8 cellular contexts compared by ENCODE assay signal in the genomic region with DNA sequence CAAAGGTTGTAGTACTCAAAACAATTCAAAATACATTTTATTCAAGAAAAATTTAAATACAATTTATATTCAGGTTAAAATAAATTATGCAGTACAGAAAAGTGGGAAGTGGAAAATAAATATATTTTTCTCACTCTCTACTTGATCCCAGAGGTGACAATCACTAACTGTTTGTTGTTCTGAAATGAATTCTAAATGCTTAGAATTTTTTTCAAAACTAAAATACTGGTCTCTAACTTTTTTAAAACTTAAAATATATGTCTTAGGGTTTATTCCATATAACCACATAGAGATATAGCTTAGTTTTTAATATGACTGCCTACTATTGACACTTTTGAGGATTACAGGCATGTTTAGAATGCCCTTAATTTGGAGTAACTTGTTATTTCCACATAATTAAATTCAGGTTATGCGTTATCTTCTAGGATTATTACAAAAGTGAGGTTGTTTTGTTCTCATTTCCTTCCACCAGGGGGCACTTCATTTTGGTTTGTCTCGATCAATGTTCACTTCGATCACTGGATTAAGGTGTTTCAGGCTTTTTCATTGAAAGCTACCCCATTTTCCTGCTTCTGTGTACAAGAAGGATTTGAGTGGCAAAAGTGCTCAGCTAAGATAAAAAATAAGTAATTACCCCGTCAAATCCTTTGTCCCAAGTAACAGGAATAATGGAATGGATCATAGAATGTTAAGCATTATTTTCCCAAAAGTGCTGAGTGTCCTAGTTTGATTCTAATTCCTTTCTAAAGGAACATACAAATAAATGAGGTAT. TPM values are rescaled to one million over a fixed set of nuclear protein-coding genes. Genes with fewer than 3 reads are reported as not detected.
DNase-seq lines count a peak whose midpoint lies in the region; ATAC-seq lines count a peak whose summit lies in the region.

No MANE protein-coding gene starts in this region.

- peak; percentile 25 for DNase-seq in activated CD4-positive, alpha-beta T cell treated with anti-CD3 and anti-CD28 coated beads for 36 hours
- DNase-seq in activated CD4-positive, alpha-beta T cell treated with anti-CD3 and anti-CD28 coated beads, Interleukin-2, amount 50 U/mL, for 1 hour: no peak
- peak; percentile 53 for DNase-seq in HCEC 1CT
- peak; percentile 66 for DNase-seq in NCI-H1105 treated with DMSO at 0.1 percent for 48 hours (lab: John Stamatoyannopoulos, UW)
- peak; percentile 5 for DNase-seq in activated T-helper 1 cell treated with anti-CD3 and anti-CD28 coated beads, Interleukin-12 subunit alpha, Interleukin-12 subunit beta, Interleukin-2, Interleukin-4 antibody, amounts not matched to agents 30 ng/mL and 10 ng/mL and 1 ng/mL, durations not matched to agents 14 hours and 24 hours and 36 hours (ENCODE audit: low spot score)
- DNase-seq in iPS-NIHi11 (ENCODE audit: low spot score): peak; percentile 16
- peak; percentile 16 for DNase-seq in stimulated activated naive CD8-positive, alpha-beta T cell treated with anti-CD3 and anti-CD28 coated beads, Interleukin-15, Interleukin-2, amounts not matched to agents 100 U/mL and 50 U/mL, for 24 hours
- DNase-seq in activated T-cell treated with anti-CD3 and anti-CD28 coated beads for 4 hours: no peak

- H3K27me3 Mint-ChIP-seq in activated CD4-positive, alpha-beta T cell treated with anti-CD3 and anti-CD28 coated beads for 36 hours: peaks cover 3% of the 10 kb centered on the region
- peaks cover 2% of the 10 kb centered on the region for H3K27me3 Mint-ChIP-seq in activated T-helper 1 cell treated with anti-CD3 and anti-CD28 coated beads, Interleukin-12 subunit alpha, Interleukin-12 subunit beta, Interleukin-2, Interleukin-4 antibody, amounts not matched to agents 30 ng/mL and 10 ng/mL and 1 ng/mL, durations not matched to agents 14 hours and 24 hours and 36 hours (ENCODE audit: insufficient read depth)

- H3K27ac Mint-ChIP-seq in activated CD4-positive, alpha-beta T cell treated with anti-CD3 and anti-CD28 coated beads for 36 hours: no peak overlapping the region
- H3K27ac Mint-ChIP-seq in activated T-helper 1 cell treated with anti-CD3 and anti-CD28 coated beads, Interleukin-12 subunit alpha, Interleukin-12 subunit beta, Interleukin-2, Interleukin-4 antibody, amounts not matched to agents 30 ng/mL and 10 ng/mL and 1 ng/mL, durations not matched to agents 14 hours and 24 hours and 36 hours: no peak overlapping the region

- H3K9me3 Mint-ChIP-seq in activated CD4-positive, alpha-beta T cell treated with anti-CD3 and anti-CD28 coated beads for 36 hours (ENCODE audit: low read depth): peaks cover under 1% of the 10 kb centered on the region
- peaks cover 7% of the 10 kb centered on the region for H3K9me3 Mint-ChIP-seq in activated T-helper 1 cell treated with anti-CD3 and anti-CD28 coated beads, Interleukin-12 subunit alpha, Interleukin-12 subunit beta, Interleukin-2, Interleukin-4 antibody, amounts not matched to agents 30 ng/mL and 10 ng/mL and 1 ng/mL, durations not matched to agents 14 hours and 24 hours and 36 hours

- H3K36me3 Mint-ChIP-seq in activated CD4-positive, alpha-beta T cell treated with anti-CD3 and anti-CD28 coated beads for 36 hours (ENCODE audit: low read depth): no peaks in the 10 kb centered on the region
- no peaks in the 10 kb centered on the region for H3K36me3 Mint-ChIP-seq in activated T-helper 1 cell treated with anti-CD3 and anti-CD28 coated beads, Interleukin-12 subunit alpha, Interleukin-12 subunit beta, Interleukin-2, Interleukin-4 antibody, amounts not matched to agents 30 ng/mL and 10 ng/mL and 1 ng/mL, durations not matched to agents 14 hours and 24 hours and 36 hours (ENCODE audit: low read depth)

- intact Hi-C loops in activated CD4-positive, alpha-beta T cell treated with anti-CD3 and anti-CD28 coated beads for 36 hours (cut with DNase I, micrococcal nuclease): loop anchor here (1.0 to 10.0 kb wide), 8 partner anchors 81 to 1863 kb away; partner anchors contain the start of gene WDR75 (in 1 of the 2)
- intact Hi-C loops in activated T-helper 1 cell treated with anti-CD3 and anti-CD28 coated beads, Interleukin-12 subunit alpha, Interleukin-12 subunit beta, Interleukin-2, Interleukin-4 antibody, amounts not matched to agents 30 ng/mL and 10 ng/mL and 1 ng/mL, durations not matched to agents 14 hours and 24 hours and 36 hours (cut with micrococcal nuclease): loop anchor here (1.0 to 10.0 kb wide), 3 partner anchors 262 to 1863 kb away; partner anchors contain the start of genes WDR75 and ZC3H15

- CTCF ChIA-PET in activated CD4-positive, alpha-beta T cell treated with anti-CD3 and anti-CD28 coated beads for 36 hours (lab: Charles Lee): interaction anchor here (0.6 to 5.8 kb wide), 19 partner anchors 8 to 264 kb away, joined by 3 to 55 read pairs (median 4); no protein-coding TSS in a partner anchor

- ATAC-seq in activated CD4-positive, alpha-beta T cell treated with anti-CD3 and anti-CD28 coated beads for 36 hours: no peak
- ATAC-seq in stimulated activated naive CD8-positive, alpha-beta T cell treated with anti-CD3 and anti-CD28 coated beads, Interleukin-15, Interleukin-2, amounts not matched to agents 100 U/mL and 50 U/mL, for 24 hours: no peak

- POLR2A ChIA-PET in activated CD4-positive, alpha-beta T cell treated with anti-CD3 and anti-CD28 coated beads for 36 hours (lab: Charles Lee): no interaction called here

- peaks cover 15% of the 10 kb centered on the region for H3K4me1 Mint-ChIP-seq in activated CD4-positive, alpha-beta T cell treated with anti-CD3 and anti-CD28 coated beads for 36 hours
- H3K4me1 Mint-ChIP-seq in activated T-helper 1 cell treated with anti-CD3 and anti-CD28 coated beads, Interleukin-12 subunit alpha, Interleukin-12 subunit beta, Interleukin-2, Interleukin-4 antibody, amounts not matched to agents 30 ng/mL and 10 ng/mL and 1 ng/mL, durations not matched to agents 14 hours and 24 hours and 36 hours (ENCODE audit: low read depth): peaks cover 13% of the 10 kb centered on the region

- H3K4me3 Mint-ChIP-seq in activated CD4-positive, alpha-beta T cell treated with anti-CD3 and anti-CD28 coated beads for 36 hours: no peak overlapping the region
- no peak overlapping the region for H3K4me3 Mint-ChIP-seq in activated T-helper 1 cell treated with anti-CD3 and anti-CD28 coated beads, Interleukin-12 subunit alpha, Interleukin-12 subunit beta, Interleukin-2, Interleukin-4 antibody, amounts not matched to agents 30 ng/mL and 10 ng/mL and 1 ng/mL, durations not matched to agents 14 hours and 24 hours and 36 hours

RNA-seq across cellular contexts. Expression of gene TFPI, which starts 27.1 kb away (rescaled TPM):
- total RNA-seq in activated CD4-positive, alpha-beta T cell treated with anti-CD3 and anti-CD28 coated beads for 36 hours: under 1 TPM in 1 of 2 experiments, not detected in 1; 0.21 TPM
- total RNA-seq in activated T-helper 1 cell treated with anti-CD3 and anti-CD28 coated beads, Interleukin-12 subunit alpha, Interleukin-12 subunit beta, Interleukin-2, Interleukin-4 antibody, amounts not matched to agents 30 ng/mL and 10 ng/mL and 1 ng/mL, durations not matched to agents 14 hours and 24 hours and 36 hours: 0.44 and 0.60 TPM in 2 replicates

Comparison
In these comparisons a context has a peak if more than half of its experiments do, and no peak if none do; other contexts are left out.
1. DNase-seq: peak in activated CD4-positive, alpha-beta T cell treated with anti-CD3 and anti-CD28 coated beads for 36 hours (single experiment), HCEC 1CT (single experiment), NCI-H1105 treated with DMSO at 0.1 percent for 48 hours (single experiment), activated T-helper 1 cell treated with anti-CD3 and anti-CD28 coated beads, Interleukin-12 subunit alpha, Interleukin-12 subunit beta, Interleukin-2, Interleukin-4 antibody, amounts not matched to agents 30 ng/mL and 10 ng/mL and 1 ng/mL, durations not matched to agents 14 hours and 24 hours and 36 hours (single experiment), iPS-NIHi11 (single experiment) and stimulated activated naive CD8-positive, alpha-beta T cell treated with anti-CD3 and anti-CD28 coated beads, Interleukin-15, Interleukin-2, amounts not matched to agents 100 U/mL and 50 U/mL, for 24 hours (single experiment); none in activated CD4-positive, alpha-beta T cell treated with anti-CD3 and anti-CD28 coated beads, Interleukin-2, amount 50 U/mL, for 1 hour (single experiment) and activated T-cell treated with anti-CD3 and anti-CD28 coated beads for 4 hours (single experiment).